12 cellular contexts compared by ENCODE assay signal in genomic region chr1:16952376-16952775, GRCh38. TPM values are rescaled to one million over a fixed set of nuclear protein-coding genes. Genes with fewer than 3 reads are reported as not detected.
"Had no signal": no experiment of that assay in that cellular context is flagged by ENCODE, and none has a peak within 500 bp of the region (broad histone marks: within the 10 kb centered on the region; RNA-seq: fewer than 3 reads in every experiment).

No MANE protein-coding gene starts in this region.

RNA-seq across cellular contexts. Expression of gene MFAP2, which starts 28.0 kb away (rescaled TPM):
- total RNA-seq: activated B cell treated with CpG ODN at 0.5 μM for 24 hours; activated CD4-positive, alpha-beta memory T cell treated with anti-CD3 and anti-CD28 coated beads for 36 hours; activated CD4-positive, alpha-beta T cell treated with anti-CD3 and anti-CD28 coated beads, Interleukin-2, amount 10 ng/mL, durations not matched to agents 24 days and 14 days; activated CD8-positive, alpha-beta memory T cell treated with anti-CD3 and anti-CD28 coated beads for 36 hours; activated CD8-positive, alpha-beta T cell treated with anti-CD3 and anti-CD28 coated beads for 36 hours; activated naive CD4-positive, alpha-beta T cell treated with anti-CD3 and anti-CD28 coated beads for 36 hours; activated naive CD8-positive, alpha-beta T cell treated with anti-CD3 and anti-CD28 coated beads for 36 hours; activated T-helper 1 cell treated with anti-CD3 and anti-CD28 coated beads, Interleukin-12 subunit alpha, Interleukin-12 subunit beta, Interleukin-2, Interleukin-4 antibody, amounts not matched to agents 30 ng/mL and 10 ng/mL and 1 ng/mL, durations not matched to agents 14 hours and 24 hours and 36 hours; activated T-helper 17 cell treated with anti-CD3 and anti-CD28 coated beads, Interleukin-2, amount 50 U/mL, for 72 hours; T-helper 2 cell treated with Interferon-gamma antibody and Interleukin-4, amounts not matched to agents 100 ng/mL and 5 ng/mL, for 36 hours had no signal

RNA-seq across cellular contexts. Expression of gene RNU1-2, which starts 56.6 kb away (rescaled TPM):
- polyA plus RNA-seq: adrenal gland, aorta had no signal
